ENCODE assay signal across 2 cellular contexts in genomic region chr1:51295926-51296325, GRCh38.
TF ChIP-seq lines count a peak whose summit lies in the region.

No MANE protein-coding gene starts in this region.

TF ChIP-seq in IMR-90, 13 proteins besides CTCF, POLR2A, EP300 and RAD21:
- no peak for TF ChIP-seq MAZ (IDR thresholded peaks at IDR 0.05; ENCODE audit: borderline replicate concordance, low read depth, low read length)
- TF ChIP-seq CEBPB (IDR thresholded peaks at IDR 0.05; ENCODE audit: low read depth, low read length): no peak
- TF ChIP-seq RCOR1 (IDR thresholded peaks at IDR 0.05; ENCODE audit: insufficient replicate concordance, low read length): no peak
- no peak for TF ChIP-seq SMC3 (IDR thresholded peaks at IDR 0.05; ENCODE audit: low read depth, low read length)
- no peak for TF ChIP-seq CHD1 (IDR thresholded peaks at IDR 0.05; ENCODE audit: low read depth, low read length)
- TF ChIP-seq FOS (IDR thresholded peaks at IDR 0.05; ENCODE audit: low read depth, low read length): no peak
- TF ChIP-seq NFE2L2 (IDR thresholded peaks at IDR 0.05; ENCODE audit: low read depth, low read length): no peak
- no peak for TF ChIP-seq BHLHE40 (IDR thresholded peaks at IDR 0.05; ENCODE audit: low read depth, low read length)
- TF ChIP-seq MXI1 (IDR thresholded peaks at IDR 0.05; ENCODE audit: borderline replicate concordance, low read depth, low read length): no peak
- no peak for TF ChIP-seq ELK1 (IDR thresholded peaks at IDR 0.05; ENCODE audit: borderline replicate concordance, low read depth, low read length)
- no peak for TF ChIP-seq USF2 (IDR thresholded peaks at IDR 0.05; ENCODE audit: low read depth, low read length)
- no peak for TF ChIP-seq RFX5 (IDR thresholded peaks at IDR 0.05; ENCODE audit: low read depth, low read length)
- TF ChIP-seq MAFK (IDR thresholded peaks at IDR 0.05; ENCODE audit: low read depth, low read length): no peak

TF ChIP-seq in H1, 55 proteins besides CTCF, POLR2A, EP300 and RAD21:
- no peak for TF ChIP-seq SIN3A (conservative IDR thresholded peaks at IDR 0.05 in 1 of 2, IDR thresholded peaks at IDR 0.05 in 1 of 2; ENCODE audit: low read depth in 1 of 2, low read length in 2 of 2)
